18 cellular contexts compared by ENCODE assay signal in the genomic region with DNA sequence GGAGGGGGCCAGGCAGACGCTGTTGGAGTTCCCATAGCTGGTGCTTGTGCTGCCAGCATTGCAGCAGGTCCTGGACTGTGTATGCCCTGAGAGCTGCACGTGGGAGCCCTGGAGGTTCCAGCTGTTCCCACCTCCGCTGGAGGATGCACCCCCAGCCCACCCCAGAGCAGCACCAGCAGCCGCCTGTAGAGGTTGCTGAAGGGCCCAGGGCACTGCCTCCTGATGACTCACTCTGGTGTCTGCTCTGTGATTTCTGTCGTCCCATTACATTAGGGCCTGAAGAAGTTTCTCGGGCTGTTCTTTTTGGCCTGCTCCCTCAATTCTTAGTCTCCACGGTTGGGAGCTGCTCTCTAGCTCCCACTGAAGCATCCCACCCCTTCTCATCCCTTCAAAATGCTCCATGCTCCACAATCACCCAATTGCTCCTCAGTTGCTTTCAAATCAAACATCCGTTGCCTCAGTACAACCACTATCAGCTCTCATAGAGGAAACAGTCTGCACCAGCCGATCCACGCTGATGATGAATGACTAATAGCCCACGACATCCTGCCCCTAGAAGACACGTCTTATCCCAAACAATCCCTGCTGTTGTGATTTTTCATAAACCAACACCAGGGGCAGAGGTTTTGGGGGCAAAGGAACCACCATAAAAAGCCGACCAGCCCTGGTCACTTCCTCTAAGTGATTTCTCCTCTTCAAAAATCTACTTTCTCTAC.
DNase-seq lines count a peak whose midpoint lies in the region; TF ChIP-seq lines count a peak whose summit lies in the region.
"Had no signal": no experiment of that assay in that cellular context is flagged by ENCODE, and none has a peak within 500 bp of the region (broad histone marks: within the 10 kb centered on the region; RNA-seq: fewer than 3 reads in every experiment).

No MANE protein-coding gene starts in this region.

- WGBS in smooth muscle cell (ENCODE audit: low lambda C conversion rate), result 42% methylated on average over 13 of the region's 13 CpGs

- H4K20me1 ChIP-seq in smooth muscle cell (ENCODE audit: low read depth), result no peaks in the 10 kb centered on the region

- H3K4me2 ChIP-seq in smooth muscle cell, result peak overlapping the region; percentile 27
- H3K4me2 ChIP-seq: A549 had no signal

- intact Hi-C loops in activated CD4-positive, alpha-beta T cell treated with anti-CD3 and anti-CD28 coated beads, Interleukin-2, amount 10 ng/mL, durations not matched to agents 24 days and 14 days (cut with micrococcal nuclease), result no loop called here

- peaks cover 33% of the 10 kb centered on the region for H3F3A ChIP-seq in smooth muscle cell (ENCODE audit: low read depth)

- peaks cover 2% of the 10 kb centered on the region for H3K36me3 Mint-ChIP-seq in activated CD4-positive, alpha-beta T cell treated with anti-CD3 and anti-CD28 coated beads, Interleukin-2, amount 10 ng/mL, durations not matched to agents 24 days and 14 days (ENCODE audit: low read depth)
- H3K36me3 Mint-ChIP-seq: activated naive CD4-positive, alpha-beta T cell treated with anti-CD3 and anti-CD28 coated beads, Interleukin-2, amount 10 ng/mL, durations not matched to agents 7 days and 5 days had no signal

- H3K4me1 Mint-ChIP-seq in activated CD4-positive, alpha-beta T cell treated with anti-CD3 and anti-CD28 coated beads, Interleukin-2, amount 10 ng/mL, durations not matched to agents 24 days and 14 days, result peaks cover 19% of the 10 kb centered on the region

- TF ChIP-seq CTCF in WI38 (IDR thresholded peaks at IDR 0.05; ENCODE audit: low read depth, low read length), result peak; percentile 50
- peak; percentile 23 for TF ChIP-seq CTCF in fibroblast of villous mesenchyme (IDR thresholded peaks at IDR 0.05; ENCODE audit: insufficient read depth, low read depth, low read length)
- no peak for TF ChIP-seq CTCF in smooth muscle cell (IDR thresholded peaks at IDR 0.05; ENCODE audit: borderline replicate concordance, insufficient read depth, poor library complexity, severe bottlenecking)

- no peak overlapping the region for H3K4me3 Mint-ChIP-seq in activated CD4-positive, alpha-beta T cell treated with anti-CD3 and anti-CD28 coated beads, Interleukin-2, amount 10 ng/mL, durations not matched to agents 24 days and 14 days
- H3K4me3 Mint-ChIP-seq: activated naive CD4-positive, alpha-beta T cell treated with anti-CD3 and anti-CD28 coated beads, Interleukin-2, amount 10 ng/mL, durations not matched to agents 7 days and 5 days had no signal

- peaks cover 51% of the 10 kb centered on the region for H3K27me3 Mint-ChIP-seq in activated CD4-positive, alpha-beta T cell treated with anti-CD3 and anti-CD28 coated beads, Interleukin-2, amount 10 ng/mL, durations not matched to agents 24 days and 14 days

- H3K9me3 ChIP-seq in smooth muscle cell (replicated peaks; ENCODE audit: low read depth), result no peaks in the 10 kb centered on the region
- H3K9me3 ChIP-seq: A549, lower lobe of right lung had no signal

- peak overlapping the region; percentile 82 for H3K27ac ChIP-seq in smooth muscle cell (ENCODE audit: low read depth)
- H3K27ac ChIP-seq: A549, GM23248, lower lobe of right lung, SK-N-MC had no signal

- peaks cover 8% of the 10 kb centered on the region for H3K4me1 ChIP-seq in smooth muscle cell (ENCODE audit: low read depth)
- H3K4me1 ChIP-seq: A549 had no signal

- no peaks in the 10 kb centered on the region for H3K36me3 ChIP-seq in smooth muscle cell (ENCODE audit: low read depth)
- H3K36me3 ChIP-seq: lower lobe of right lung had no signal

- H3K79me2 ChIP-seq in smooth muscle cell (ENCODE audit: low read depth), result no peaks in the 10 kb centered on the region

- H3K4me3 ChIP-seq in WI38 (ENCODE audit: low read depth, low read length), result no peak overlapping the region
- no peak overlapping the region for H3K4me3 ChIP-seq in fibroblast of villous mesenchyme (ENCODE audit: low read depth, low read length)
- no peak overlapping the region for H3K4me3 ChIP-seq in smooth muscle cell
- H3K4me3 ChIP-seq: A549, GM23248, lower lobe of right lung, SK-N-MC had no signal

- peak overlapping the region; percentile 51 for H2AFZ ChIP-seq in smooth muscle cell (ENCODE audit: low read depth)
- H2AFZ ChIP-seq: GM23248 had no signal

- peak overlapping the region; percentile 36 for H3K9ac ChIP-seq in smooth muscle cell (ENCODE audit: low read depth)
- H3K9ac ChIP-seq: GM23248 had no signal

- H3K9me3 Mint-ChIP-seq in activated CD4-positive, alpha-beta T cell treated with anti-CD3 and anti-CD28 coated beads, Interleukin-2, amount 10 ng/mL, durations not matched to agents 24 days and 14 days, result peaks cover 9% of the 10 kb centered on the region
- H3K9me3 Mint-ChIP-seq: activated naive CD4-positive, alpha-beta T cell treated with anti-CD3 and anti-CD28 coated beads, Interleukin-2, amount 10 ng/mL, durations not matched to agents 7 days and 5 days had no signal

- no peaks in the 10 kb centered on the region for H3K27me3 ChIP-seq in smooth muscle cell (ENCODE audit: low read depth)

- no peak overlapping the region for H3K27ac Mint-ChIP-seq in activated CD4-positive, alpha-beta T cell treated with anti-CD3 and anti-CD28 coated beads, Interleukin-2, amount 10 ng/mL, durations not matched to agents 24 days and 14 days
- H3K27ac Mint-ChIP-seq: activated naive CD4-positive, alpha-beta T cell treated with anti-CD3 and anti-CD28 coated beads, Interleukin-2, amount 10 ng/mL, durations not matched to agents 7 days and 5 days had no signal

- DNase-seq in activated CD4-positive, alpha-beta T cell treated with anti-CD3 and anti-CD28 coated beads, Interleukin-2, amount 10 ng/mL, durations not matched to agents 24 days and 14 days, result peak; percentile 47
- no peak for DNase-seq in activated CD4-positive, alpha-beta T cell treated with anti-CD3 and anti-CD28 coated beads, Interleukin-2, amount 50 U/mL, for 4 hours
- no peak for DNase-seq in fibroblast of villous mesenchyme (ENCODE audit: low read depth)
- DNase-seq in smooth muscle cell (lab: John Stamatoyannopoulos, UW; ENCODE audit: unreplicated experiment), result no peak
- DNase-seq in NOMO-1 treated with DMSO at 0.1 percent for 48 hours (lab: John Stamatoyannopoulos, UW; ENCODE audit: unreplicated experiment), result no peak
- no peak for DNase-seq in DMS153 treated with DMSO at 0.1 percent for 48 hours (lab: John Stamatoyannopoulos, UW; ENCODE audit: unreplicated experiment)
- no peak for DNase-seq in T-helper 1 cell
- DNase-seq: activated CD4-positive, CD25-positive, alpha-beta regulatory T cell; activated CD8-positive, alpha-beta memory T cell treated with anti-CD3 and anti-CD28 coated beads, Interleukin-2, amount 50 U/mL, for 4 hours; activated naive CD4-positive, alpha-beta T cell treated with anti-CD3 and anti-CD28 coated beads, Interleukin-2, amount 10 ng/mL, durations not matched to agents 7 days and 5 days; COR-L47; erythroblast; GM23248; lower lobe of right lung; small intestine had no signal
